ENCODE assay signal across 12 cellular contexts in genomic region chr1:153546796-153547559, GRCh38. TPM values are rescaled to one million over a fixed set of nuclear protein-coding genes. Genes with fewer than 3 reads are reported as not detected.
DNase-seq lines count a peak whose midpoint lies in the region; ATAC-seq, FAIRE-seq and TF ChIP-seq lines count a peak whose summit lies in the region.
"Had no signal": no experiment of that assay in that cellular context is flagged by ENCODE, and none has a peak within 500 bp of the region (broad histone marks: within the 10 kb centered on the region; RNA-seq: fewer than 3 reads in every experiment).

No MANE protein-coding gene starts in this region.

- no peak for TF ChIP-seq RAD21 in A549 (conservative IDR thresholded peaks at IDR 0.05 in 1 of 2, IDR thresholded peaks at IDR 0.05 in 1 of 2)

- H3K36me3 Mint-ChIP-seq in astrocyte (ENCODE audit: low read depth, unreplicated experiment), result no peaks in the 10 kb centered on the region

- ATAC-seq in A549 (no peak), esophagus mucosa (no peak)
- ATAC-seq: psoas muscle had no signal

- POLR2A ChIA-PET in A549 (lab: Yijun Ruan, JAX), result interaction anchor here (2.0 to 6.8 kb wide), 2 partner anchors 13 to 19 kb away, joined by 9 to 114 read pairs; partner anchors contain the start of genes S100A2 and S100A6

- H3K9ac ChIP-seq in astrocyte (ENCODE audit: low read length), result no peak overlapping the region

- H3K4me2 ChIP-seq in A549 (peak overlapping the region; percentile 99), astrocyte (ENCODE audit: low read length) (no peak overlapping the region)

- H3K27ac ChIP-seq in A549, result peak overlapping the region; percentile 96 to 97
- H3K27ac ChIP-seq in astrocyte (ENCODE audit: low read depth, low read length), result no peak overlapping the region
- peak overlapping the region; percentile 58 for H3K27ac ChIP-seq in muscle layer of duodenum (ENCODE audit: low read length)
- H3K27ac ChIP-seq: psoas muscle had no signal

- TF ChIP-seq CTCF in A549 (IDR thresholded peaks at IDR 0.05), result no peak
- TF ChIP-seq CTCF in astrocyte (IDR thresholded peaks at IDR 0.05; ENCODE audit: insufficient read depth, low read depth, low read length), result no peak

- peaks cover 85% of the 10 kb centered on the region for H3K4me1 ChIP-seq in A549
- H3K4me1 ChIP-seq in astrocyte (ENCODE audit: insufficient read depth, low read length), result peaks cover 40% of the 10 kb centered on the region
- peaks cover 38 to 81% of the 10 kb centered on the region in 2 donors for H3K4me1 ChIP-seq in muscle layer of duodenum (ENCODE audit: control insufficient read depth in 1 of 2, insufficient read depth in 2 of 2, low read length in 2 of 2)

- H3K27me3 ChIP-seq in astrocyte (ENCODE audit: insufficient read depth, low read length) (no peaks in the 10 kb centered on the region), muscle layer of duodenum (ENCODE audit: low read depth, low read length) (no peaks in the 10 kb centered on the region)

- TF ChIP-seq POLR2A in A549 (IDR thresholded peaks at IDR 0.05; ENCODE audit: low read length), result no peak

- H3K79me2 ChIP-seq in astrocyte (ENCODE audit: insufficient read depth, low read length), result no peaks in the 10 kb centered on the region

- H3K4me3 Mint-ChIP-seq in astrocyte (ENCODE audit: unreplicated experiment), result no peak overlapping the region

- H3K27me3 Mint-ChIP-seq in astrocyte (ENCODE audit: low read depth, unreplicated experiment), result no peaks in the 10 kb centered on the region

- 58% methylated on average over 14 of the region's 14 CpGs for WGBS in A549 (ENCODE audit: missing lambda C conversion rate)

- CTCF ChIA-PET in A549 (lab: Yijun Ruan, JAX), result interaction anchor here (3.5 to 16.2 kb wide), 5 partner anchors 9 to 35 kb away, joined by 19 to 141 read pairs (median 57); partner anchors contain the start of genes S100A2 and S100A6

- no peak for TF ChIP-seq EP300 in A549 (IDR thresholded peaks at IDR 0.05)

- no peaks in the 10 kb centered on the region for H3K9me3 ChIP-seq in A549
- H3K9me3 ChIP-seq in astrocyte (ENCODE audit: insufficient read depth, low read depth, low read length), result no peaks in the 10 kb centered on the region
- no peaks in the 10 kb centered on the region for H3K9me3 ChIP-seq in muscle layer of duodenum (ENCODE audit: control insufficient read depth in 1 of 2, low read length in 2 of 2)
- H3K9me3 ChIP-seq: psoas muscle had no signal

- H4K20me1 ChIP-seq in astrocyte (ENCODE audit: insufficient read depth, low read length), result no peaks in the 10 kb centered on the region

- H3K4me3 ChIP-seq in A549 (no peak overlapping the region), astrocyte (ENCODE audit: insufficient read depth, low read depth, low read length) (no peak overlapping the region), muscle layer of duodenum (ENCODE audit: low read depth in 1 of 2, low read length in 2 of 2) (no peak overlapping the region)

- peak overlapping the region; percentile 53 for H3K27ac Mint-ChIP-seq in astrocyte (ENCODE audit: unreplicated experiment)

- peaks cover 74% of the 10 kb centered on the region for H3K4me1 Mint-ChIP-seq in astrocyte (ENCODE audit: low read depth, unreplicated experiment)

- H3K9me3 Mint-ChIP-seq in astrocyte (ENCODE audit: unreplicated experiment), result no peaks in the 10 kb centered on the region

- no peaks in the 10 kb centered on the region for H3K36me3 ChIP-seq in astrocyte (ENCODE audit: insufficient read depth, low read length)
- no peaks in the 10 kb centered on the region for H3K36me3 ChIP-seq in muscle layer of duodenum (ENCODE audit: control insufficient read depth in 1 of 2, insufficient read depth in 2 of 2, low read length in 2 of 2)

- FAIRE-seq in A549 (lab: Jason Lieb, UNC) (no peak), astrocyte (lab: Jason Lieb, UNC) (no peak)

- DNase-seq in A549 (ENCODE audit: low read depth in 1 of 2, low spot score in 1 of 2), result no peak
- peak; percentile 64 for DNase-seq in GM03348 (ENCODE audit: low spot score)
- DNase-seq in astrocyte (ENCODE audit: low read depth), result no peak
- DNase-seq in NCI-H446 (lab: John Stamatoyannopoulos, UW), result no peak
- DNase-seq in NK-92 treated with Interleukin-12 subunit alpha and Interleukin-12 subunit beta, amount 100 ng/mL, for 24 hours (lab: John Stamatoyannopoulos, UW), result no peak
- DNase-seq in NCI-H1048 (lab: John Stamatoyannopoulos, UW), result no peak
- DNase-seq: amygdala, DND-41, NCI-H1092 treated with DMSO at 0.1 percent for 48 hours, psoas muscle had no signal

- H2AFZ ChIP-seq in astrocyte (ENCODE audit: low read depth, low read length), result no peak overlapping the region

TF ChIP-seq in A549, 52 proteins besides CTCF, POLR2A, EP300 and RAD21:
- no peak for TF ChIP-seq EHF (CRISPR knock-in tag; IDR thresholded peaks at IDR 0.05)
- no peak for TF ChIP-seq NR3C1 (IDR thresholded peaks at IDR 0.05)
- TF ChIP-seq ZC3H11A (IDR thresholded peaks at IDR 0.05), result no peak
- no peak for TF ChIP-seq HMGXB4 (CRISPR knock-in tag; IDR thresholded peaks at IDR 0.05; ENCODE audit: borderline replicate concordance)
- no peak for TF ChIP-seq HOXB5 (CRISPR knock-in tag; IDR thresholded peaks at IDR 0.05)
- TF ChIP-seq HES2 (IDR thresholded peaks at IDR 0.05), result no peak
- peak; percentile 7 for TF ChIP-seq MAFK (IDR thresholded peaks at IDR 0.05; ENCODE audit: partially characterized antibody)
- TF ChIP-seq FOSB (CRISPR knock-in tag; IDR thresholded peaks at IDR 0.05), result no peak
- TF ChIP-seq MAX (IDR thresholded peaks at IDR 0.05), result peak; percentile 53; the same call in 1 of the 2 replicates
- no peak for TF ChIP-seq JUNB (IDR thresholded peaks at IDR 0.05)
- TF ChIP-seq HOXB13 (CRISPR knock-in tag; IDR thresholded peaks at IDR 0.05; ENCODE audit: low read depth), result no peak
TF ChIP-seq in A549: peak in this region for 2.

RNA-seq across cellular contexts. Expression of gene S100A4, which starts 1.4 kb away (rescaled TPM):
- polyA plus RNA-seq in A549 (2011; rRNA removed) (590 and 814 TPM in 2 replicates), A549 (2017; fragmentation: RNase III; extraction: RNeasy Plus Mini Kit Qiagen cat#74134 plus additional on column Dnase treatment) (2,180 to 3,189 TPM (median 2,584 TPM) in 3 replicates)
- 813 and 885 TPM in 2 replicates for polyA plus RNA-seq in A549 (2012; cell fraction: cytosol; rRNA removed)
- polyA plus RNA-seq in A549 (2012; cell fraction: nucleus; rRNA removed), result 347 and 601 TPM in 2 replicates
- polyA minus RNA-seq in A549 (2011; rRNA and poly(A)+ RNA removed), result 170 and 175 TPM in 2 replicates
- total RNA-seq in astrocyte (58.5 and 69.3 TPM in 2 replicates), esophagus mucosa (36.0 TPM)

RNA-seq across cellular contexts. Expression of gene S100A3, which starts 2.1 kb away (rescaled TPM):
- polyA plus RNA-seq in A549 (2011; rRNA removed) (25.0 and 25.4 TPM in 2 replicates), A549 (2017; fragmentation: RNase III; extraction: RNeasy Plus Mini Kit Qiagen cat#74134 plus additional on column Dnase treatment) (71.1 to 88.9 TPM (median 74.0 TPM) in 3 replicates)
- polyA plus RNA-seq in A549 (2012; cell fraction: cytosol; rRNA removed), result 73.2 and 85.8 TPM in 2 replicates
- polyA plus RNA-seq in A549 (2012; cell fraction: nucleus; rRNA removed), result 64.8 and 72.8 TPM in 2 replicates
- polyA minus RNA-seq in A549 (2011; rRNA and poly(A)+ RNA removed), result 16.9 and 18.6 TPM in 2 replicates
- total RNA-seq in astrocyte (12.8 and 14.6 TPM in 2 replicates), esophagus mucosa (9.6 TPM)

RNA-seq across cellular contexts. Expression of gene S100A5, which starts 6.2 kb away (rescaled TPM):
- 0.48 and 0.68 TPM in 2 replicates for polyA plus RNA-seq in A549 (2011; rRNA removed)
- 0.52 and 1.1 TPM in 2 replicates for polyA plus RNA-seq in A549 (2012; cell fraction: cytosol; rRNA removed)
- polyA plus RNA-seq in A549 (2012; cell fraction: nucleus; rRNA removed), result 0.92 and 1.3 TPM in 2 replicates
- 0.17 to 0.57 TPM (median 0.45 TPM) in 3 replicates for polyA plus RNA-seq in A549 (2017; fragmentation: RNase III; extraction: RNeasy Plus Mini Kit Qiagen cat#74134 plus additional on column Dnase treatment)
- not detected in 2 replicates for polyA minus RNA-seq in A549 (2011; rRNA and poly(A)+ RNA removed)
- 0.39 TPM in 1 of 2 replicates, not detected in the other for total RNA-seq in astrocyte
- total RNA-seq in esophagus mucosa, result not detected
- total RNA-seq: psoas muscle had no signal
- polyA plus RNA-seq: psoas muscle had no signal

RNA-seq across cellular contexts. Expression of gene S100A6, which starts 11.2 kb away (rescaled TPM):
- polyA plus RNA-seq in A549 (2011; rRNA removed), result 898 and 1,226 TPM in 2 replicates
- 1,879 and 1,929 TPM in 2 replicates for polyA plus RNA-seq in A549 (2012; cell fraction: cytosol; rRNA removed)
- 562 and 1,121 TPM in 2 replicates for polyA plus RNA-seq in A549 (2012; cell fraction: nucleus; rRNA removed)
- polyA plus RNA-seq in A549 (2017; fragmentation: RNase III; extraction: RNeasy Plus Mini Kit Qiagen cat#74134 plus additional on column Dnase treatment), result 2,810 to 4,567 TPM (median 3,552 TPM) in 3 replicates
- polyA minus RNA-seq in A549 (2011; rRNA and poly(A)+ RNA removed), result 472 and 476 TPM in 2 replicates
- total RNA-seq in astrocyte, result 74.4 and 125 TPM in 2 replicates
- total RNA-seq in esophagus mucosa, result 976 TPM

RNA-seq across cellular contexts. Expression of gene S100A2, which starts 18.7 kb away (rescaled TPM):
- polyA plus RNA-seq in A549 (2011; rRNA removed), result 5.1 and 6.0 TPM in 2 replicates
- polyA plus RNA-seq in A549 (2012; cell fraction: cytosol; rRNA removed), result 7.8 and 10.9 TPM in 2 replicates
- polyA plus RNA-seq in A549 (2012; cell fraction: nucleus; rRNA removed), result 5.6 and 8.3 TPM in 2 replicates
- polyA plus RNA-seq in A549 (2017; fragmentation: RNase III; extraction: RNeasy Plus Mini Kit Qiagen cat#74134 plus additional on column Dnase treatment), result 13.4 to 19.5 TPM (median 15.9 TPM) in 3 replicates
- 1.5 and 2.8 TPM in 2 replicates for polyA minus RNA-seq in A549 (2011; rRNA and poly(A)+ RNA removed)
- 3.0 and 3.8 TPM in 2 replicates for total RNA-seq in astrocyte
- total RNA-seq in esophagus mucosa, result 4,166 TPM
